ENCODE assay signal across 1 cellular context in the genomic region with DNA sequence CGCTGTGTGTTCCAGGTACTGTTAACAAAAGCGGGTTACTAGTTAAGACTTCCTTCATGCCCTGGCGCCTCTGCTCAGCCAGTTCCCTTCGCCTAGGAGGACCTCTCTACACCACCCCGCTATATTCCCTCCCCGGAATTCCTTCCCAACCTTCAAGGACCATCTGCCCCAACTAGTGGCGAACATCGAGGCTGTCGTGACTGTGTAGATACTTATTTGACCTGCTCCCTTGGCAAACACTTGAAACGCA.
TF ChIP-seq lines count a peak whose summit lies in the region.

No MANE protein-coding gene starts in this region.

TF ChIP-seq in GM23338, 12 proteins besides CTCF, POLR2A, EP300 and RAD21 (continued from another document):
- TF ChIP-seq, protein P1, sequence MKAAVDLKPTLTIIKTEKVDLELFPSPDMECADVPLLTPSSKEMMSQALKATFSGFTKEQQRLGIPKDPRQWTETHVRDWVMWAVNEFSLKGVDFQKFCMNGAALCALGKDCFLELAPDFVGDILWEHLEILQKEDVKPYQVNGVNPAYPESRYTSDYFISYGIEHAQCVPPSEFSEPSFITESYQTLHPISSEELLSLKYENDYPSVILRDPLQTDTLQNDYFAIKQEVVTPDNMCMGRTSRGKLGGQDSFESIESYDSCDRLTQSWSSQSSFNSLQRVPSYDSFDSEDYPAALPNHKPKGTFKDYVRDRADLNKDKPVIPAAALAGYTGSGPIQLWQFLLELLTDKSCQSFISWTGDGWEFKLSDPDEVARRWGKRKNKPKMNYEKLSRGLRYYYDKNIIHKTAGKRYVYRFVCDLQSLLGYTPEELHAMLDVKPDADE (IDR thresholded peaks at IDR 0.05): no peak
